In genomic region chr15:99312228-99312627, GRCh38 we compare ENCODE assay signal across 27 cellular contexts.
"Had no signal": no experiment of that assay in that cellular context is flagged by ENCODE, and none has a peak within 500 bp of the region (broad histone marks: within the 10 kb centered on the region; RNA-seq: fewer than 3 reads in every experiment).

No MANE protein-coding gene starts in this region.

- H3K4me3 ChIP-seq: colonic mucosa, coronary artery, dorsolateral prefrontal cortex, esophagus muscularis mucosa, esophagus squamous epithelium, gastrocnemius medialis, gastroesophageal sphincter, heart left ventricle, heart right ventricle had no signal

- H3K36me3 ChIP-seq: colonic mucosa, esophagus muscularis mucosa had no signal

- H3K27ac ChIP-seq: colonic mucosa, coronary artery, dorsolateral prefrontal cortex, epithelial cell of prostate, esophagus muscularis mucosa, esophagus squamous epithelium, foreskin keratinocyte, gastrocnemius medialis, gastroesophageal sphincter, heart left ventricle, heart right ventricle had no signal

- H3K27me3 ChIP-seq: colonic mucosa, dorsolateral prefrontal cortex, esophagus muscularis mucosa, esophagus squamous epithelium, foreskin keratinocyte, gastrocnemius medialis, gastroesophageal sphincter, heart left ventricle, heart right ventricle had no signal

- FAIRE-seq: colon, endometrium, endothelial cell of umbilical vein, frontal cortex had no signal

- H3K4me1 ChIP-seq: colonic mucosa had no signal

- ATAC-seq: effector memory CD8-positive, alpha-beta T cell; esophagus mucosa; foreskin keratinocyte; gastrocnemius medialis; gastroesophageal sphincter; heart left ventricle; heart right ventricle had no signal

- DNase-seq: colonic mucosa; cortex of kidney; dermis blood vessel endothelial cell; dorsolateral prefrontal cortex; effector CD4-positive, alpha-beta T cell; effector CD8-positive, alpha-beta T cell; effector memory CD4-positive, alpha-beta T cell; effector memory CD8-positive, alpha-beta T cell; endodermal cell; esophagus squamous epithelium; foreskin fibroblast; foreskin keratinocyte; foreskin melanocyte; gastrocnemius medialis; glutamatergic neuron; head of caudate nucleus; heart left ventricle; heart right ventricle had no signal
